In the genomic region with DNA sequence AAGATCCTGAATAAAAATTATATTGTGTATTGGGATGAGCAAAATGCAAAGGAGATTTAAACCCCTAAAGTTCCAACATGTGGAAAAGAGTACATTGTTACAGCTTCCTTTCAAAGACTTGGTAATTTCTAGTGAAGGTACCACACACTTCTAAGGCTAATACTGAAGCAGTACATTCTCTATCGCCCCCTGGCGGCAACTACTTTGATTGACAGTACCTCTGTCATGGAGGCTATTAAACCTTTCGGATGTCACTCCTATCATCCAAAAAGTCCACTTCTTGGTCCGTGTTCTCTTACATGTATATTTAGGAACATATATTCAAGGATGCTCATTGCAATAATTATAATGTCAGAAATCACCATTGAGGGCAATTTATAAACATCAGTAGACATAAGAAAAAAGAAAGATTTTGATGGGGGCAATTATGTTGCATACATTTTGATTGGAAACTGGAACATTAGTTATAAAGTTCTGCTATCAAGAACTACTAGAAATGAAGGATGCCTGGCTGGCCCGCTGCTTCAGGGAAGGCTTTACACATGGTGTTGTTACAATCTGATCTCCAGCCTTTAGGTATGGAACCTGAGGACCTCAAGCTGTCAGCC, we compare ENCODE assay signal across 8 cellular contexts.
DNase-seq lines count a peak whose midpoint lies in the region; ATAC-seq lines count a peak whose summit lies in the region.

No MANE protein-coding gene starts in this region.

- H3K36me3 Mint-ChIP-seq in central memory CD8-positive, alpha-beta T cell (ENCODE audit: insufficient read depth): no peaks in the 10 kb centered on the region

- no peak overlapping the region for H3K27ac Mint-ChIP-seq in central memory CD8-positive, alpha-beta T cell (ENCODE audit: low read depth)

- no peaks in the 10 kb centered on the region for H3K4me1 Mint-ChIP-seq in central memory CD8-positive, alpha-beta T cell

- DNase-seq in AG08396 (ENCODE audit: low spot score): peak; percentile 9
- DNase-seq in NCI-H2227 (lab: John Stamatoyannopoulos, UW; ENCODE audit: unreplicated experiment): peak; percentile 90
- peak; percentile 1 to 36 (median 12) for DNase-seq in activated CD4-positive, CD25-positive, alpha-beta regulatory T cell (lab: John Stamatoyannopoulos, UW)
- DNase-seq in central memory CD8-positive, alpha-beta T cell (ENCODE audit: low spot score in 2 of 2): peak in 1 of 2 donors; percentile 19
- peak; percentile 68 for DNase-seq in left lobe of liver (ENCODE audit: low spot score)
- DNase-seq in stimulated activated CD4-positive, alpha-beta T cell treated with anti-CD3 and anti-CD28 coated beads, TNF-alpha, amount 100 ng/mL, for 1 hour (ENCODE audit: low read depth in 3 of 3, low spot score in 1 of 3): peak; percentile 5 to 51 (median 21)

- H3K9me3 Mint-ChIP-seq in central memory CD8-positive, alpha-beta T cell: no peaks in the 10 kb centered on the region

- no peak overlapping the region for H3K4me3 Mint-ChIP-seq in central memory CD8-positive, alpha-beta T cell

- no peaks in the 10 kb centered on the region for H3K27me3 Mint-ChIP-seq in central memory CD8-positive, alpha-beta T cell

- peak; percentile 99 for ATAC-seq in GM18868 (IDR thresholded peaks at IDR 0.05; ENCODE audit: unreplicated experiment)
- peak; percentile 100 for ATAC-seq in HG03066 (IDR thresholded peaks at IDR 0.05; ENCODE audit: low read depth, unreplicated experiment)
- ATAC-seq in central memory CD8-positive, alpha-beta T cell (replicated peaks; ENCODE audit: extremely low read depth, poor library complexity, severe bottlenecking): peak; percentile 36
- peak; percentile 98 for ATAC-seq in left lobe of liver

Comparison
In these comparisons a context has a peak if more than half of its experiments do, and no peak if none do; other contexts are left out.
1. ATAC-seq: peak in every context shown above with its lines; median percentile 100 in HG03066; 99 in GM18868; 98 in left lobe of liver; 36 in central memory CD8-positive, alpha-beta T cell.